In genomic region chr17:42743595-42744282, GRCh38 we compare ENCODE assay signal across 8 cellular contexts. TPM values are rescaled to one million over a fixed set of nuclear protein-coding genes. Genes with fewer than 3 reads are reported as not detected.
A peak's percentile ranks its signal among the peaks of the same experiment; 100 is the strongest.
DNase-seq lines count a peak whose midpoint lies in the region; ATAC-seq, FAIRE-seq and TF ChIP-seq lines count a peak whose summit lies in the region.

No MANE protein-coding gene starts in this region.

- POLR2A ChIA-PET in A549 (lab: Yijun Ruan, JAX): interaction anchor here (1.0 kb wide), 1 partner anchor 30 kb away, joined by 5 read pairs; the partner anchor contains the start of gene VPS25
- POLR2A ChIA-PET in HEK293T (lab: Yijun Ruan, JAX): interaction anchor here (0.7 to 2.0 kb wide), 11 partner anchors 9 to 207 kb away, joined by 3 to 9 read pairs (median 3); partner anchors contain the start of genes NAGLU, PSME3 and VPS25

- peak; percentile 56 to 68 for ATAC-seq in A549
- ATAC-seq in activated naive CD8-positive, alpha-beta T cell treated with anti-CD3 and anti-CD28 coated beads, Interleukin-2, amount 50 U/mL, for 24 hours: no peak
- no peak for ATAC-seq in GM18505 (IDR thresholded peaks at IDR 0.05; ENCODE audit: unreplicated experiment)
- ATAC-seq in HG02884 (IDR thresholded peaks at IDR 0.05; ENCODE audit: unreplicated experiment): no peak

- H3K27ac Mint-ChIP-seq in activated naive CD8-positive, alpha-beta T cell treated with anti-CD3 and anti-CD28 coated beads, Interleukin-2, amount 50 U/mL, for 24 hours: peak overlapping the region; percentile 95
- H3K27ac Mint-ChIP-seq in type B pancreatic cell: peak overlapping the region; percentile 96

- H3K4me3 ChIP-seq in A549: peak overlapping the region; percentile 55

- CTCF ChIA-PET in A549 (lab: Yijun Ruan, JAX): interaction anchor here (0.6 to 2.3 kb wide), 14 partner anchors 12 to 216 kb away, joined by 3 to 10 read pairs (median 6); partner anchors contain the start of genes BECN1, PSMC3IP and RAMP2
- CTCF ChIA-PET in HEK293T (lab: Yijun Ruan, JAX): interaction anchor here (0.7 to 1.0 kb wide), 3 partner anchors 12 to 20 kb away, joined by 3 to 4 read pairs (median 4); no protein-coding TSS in a partner anchor

- DNase-seq in A549 (ENCODE audit: low read depth in 1 of 2, low spot score in 1 of 2) (peak in 1 of 2 experiments; percentile 61), HEK293T (ENCODE audit: extremely low spot score) (peak; percentile 40), left kidney (ENCODE audit: low read depth, low spot score) (peak; percentile 70), type B pancreatic cell (ENCODE audit: extremely low spot score, unreplicated experiment) (no peak), SKM-1 (lab: John Stamatoyannopoulos, UW; ENCODE audit: unreplicated experiment) (no peak)
- DNase-seq in activated naive CD8-positive, alpha-beta T cell treated with anti-CD3 and anti-CD28 coated beads, Interleukin-2, amount 50 U/mL, for 24 hours: no peak

- peak overlapping the region; percentile 89 for H3K4me2 ChIP-seq in A549

- H3K4me1 ChIP-seq in A549: peaks cover 9% of the 10 kb centered on the region; the same call in 2 of the 3 replicates

- TF ChIP-seq EP300 in A549 (IDR thresholded peaks at IDR 0.05): no peak

- FAIRE-seq in A549 (lab: Jason Lieb, UNC): peak; percentile 73

- peaks cover 11% of the 10 kb centered on the region for H3K27me3 Mint-ChIP-seq in activated naive CD8-positive, alpha-beta T cell treated with anti-CD3 and anti-CD28 coated beads, Interleukin-2, amount 50 U/mL, for 24 hours
- H3K27me3 Mint-ChIP-seq in type B pancreatic cell: peaks cover 2% of the 10 kb centered on the region

- no peaks in the 10 kb centered on the region for H3K36me3 Mint-ChIP-seq in activated naive CD8-positive, alpha-beta T cell treated with anti-CD3 and anti-CD28 coated beads, Interleukin-2, amount 50 U/mL, for 24 hours (ENCODE audit: low read depth)
- no peaks in the 10 kb centered on the region for H3K36me3 Mint-ChIP-seq in type B pancreatic cell

- peaks cover 7% of the 10 kb centered on the region; the same call in 1 of the 3 replicates for H3K9me3 ChIP-seq in A549

- no peak for TF ChIP-seq CTCF in A549 (IDR thresholded peaks at IDR 0.05)
- TF ChIP-seq CTCF in type B pancreatic cell (conservative IDR thresholded peaks at IDR 0.05): peak; percentile 49

- TF ChIP-seq POLR2A in A549 (IDR thresholded peaks at IDR 0.05; ENCODE audit: low read length) (no peak), GM18505 (IDR thresholded peaks at IDR 0.05; ENCODE audit: borderline replicate concordance, extremely low read depth, insufficient read depth, insufficient read length) (no peak)

- peak overlapping the region; percentile 79 to 91 for H3K27ac ChIP-seq in A549

- 78% methylated on average over 10 of the region's 10 CpGs for WGBS in A549 (ENCODE audit: missing lambda C conversion rate)

- peak in 1 of 2 experiments; percentile 9; a peak in 1 of 5 replicates for TF ChIP-seq RAD21 in A549 (conservative IDR thresholded peaks at IDR 0.05 in 1 of 2, IDR thresholded peaks at IDR 0.05 in 1 of 2)

- H3K4me1 Mint-ChIP-seq in activated naive CD8-positive, alpha-beta T cell treated with anti-CD3 and anti-CD28 coated beads, Interleukin-2, amount 50 U/mL, for 24 hours: peaks cover 18% of the 10 kb centered on the region
- H3K4me1 Mint-ChIP-seq in type B pancreatic cell (ENCODE audit: unreplicated experiment): peaks cover 11% of the 10 kb centered on the region

- H3K4me3 Mint-ChIP-seq in activated naive CD8-positive, alpha-beta T cell treated with anti-CD3 and anti-CD28 coated beads, Interleukin-2, amount 50 U/mL, for 24 hours: peak overlapping the region; percentile 91
- peak overlapping the region; percentile 95 for H3K4me3 Mint-ChIP-seq in type B pancreatic cell

- H3K9me3 Mint-ChIP-seq in activated naive CD8-positive, alpha-beta T cell treated with anti-CD3 and anti-CD28 coated beads, Interleukin-2, amount 50 U/mL, for 24 hours: no peaks in the 10 kb centered on the region
- no peaks in the 10 kb centered on the region for H3K9me3 Mint-ChIP-seq in type B pancreatic cell

TF ChIP-seq in A549, 52 proteins besides CTCF, POLR2A, EP300 and RAD21 (continues in another document):
- TF ChIP-seq HOXB13 (CRISPR knock-in tag; IDR thresholded peaks at IDR 0.05; ENCODE audit: low read depth): no peak
- no peak for TF ChIP-seq EHMT2 (IDR thresholded peaks at IDR 0.05; ENCODE audit: low read depth)
- TF ChIP-seq ZC3H11A (IDR thresholded peaks at IDR 0.05): no peak
- TF ChIP-seq KDM5A (IDR thresholded peaks at IDR 0.05): no peak
- no peak for TF ChIP-seq JUNB (IDR thresholded peaks at IDR 0.05)
- TF ChIP-seq MAX (IDR thresholded peaks at IDR 0.05): no peak
- no peak for TF ChIP-seq ZNF302 (CRISPR knock-in tag; IDR thresholded peaks at IDR 0.05)
- TF ChIP-seq RARB (CRISPR knock-in tag; IDR thresholded peaks at IDR 0.05): no peak
- no peak for TF ChIP-seq CHD2 (IDR thresholded peaks at IDR 0.05; ENCODE audit: low read length, partially characterized antibody)
- no peak for TF ChIP-seq POLR2AphosphoS2 (conservative IDR thresholded peaks at IDR 0.05; ENCODE audit: low read length)
- no peak for TF ChIP-seq KDM1A (IDR thresholded peaks at IDR 0.05; ENCODE audit: low read depth)
- TF ChIP-seq CBX2 (IDR thresholded peaks at IDR 0.05; ENCODE audit: borderline replicate concordance, low read depth): no peak
- no peak for TF ChIP-seq HEYL (CRISPR knock-in tag; IDR thresholded peaks at IDR 0.05)
- TF ChIP-seq FOSB (CRISPR knock-in tag; IDR thresholded peaks at IDR 0.05): no peak

TF ChIP-seq in HEK293T, 16 proteins besides CTCF, POLR2A, EP300 and RAD21:
- TF ChIP-seq ARNT (IDR thresholded peaks at IDR 0.05): no peak
- TF ChIP-seq BHLHE40 (IDR thresholded peaks at IDR 0.05; ENCODE audit: borderline replicate concordance): no peak
TF ChIP-seq in HEK293T: peak in this region for 0.

RNA-seq across cellular contexts. Expression of gene EZH1, which starts 1.1 kb away (rescaled TPM):
- polyA plus RNA-seq in A549 (2011; rRNA removed) (35.4 and 41.1 TPM in 2 replicates), A549 (2017; fragmentation: RNase III; extraction: RNeasy Plus Mini Kit Qiagen cat#74134 plus additional on column Dnase treatment) (20.1 to 21.7 TPM (median 21.5 TPM) in 3 replicates)
- 18.8 and 21.3 TPM in 2 replicates for polyA plus RNA-seq in A549 (2012; cell fraction: cytosol; rRNA removed)
- 53.6 and 88.0 TPM in 2 replicates for polyA plus RNA-seq in A549 (2012; cell fraction: nucleus; rRNA removed)
- polyA minus RNA-seq in A549 (2011; rRNA and poly(A)+ RNA removed): 34.7 and 53.7 TPM in 2 replicates
- 30.6 and 37.6 TPM in 2 replicates for total RNA-seq in type B pancreatic cell (ENCODE audit: low replicate concordance)

RNA-seq across cellular contexts. Expression of gene RAMP2, which starts 17.3 kb away (rescaled TPM):
- polyA plus RNA-seq in A549 (2011; rRNA removed) (0.49 and 1.2 TPM in 2 replicates), A549 (2017; fragmentation: RNase III; extraction: RNeasy Plus Mini Kit Qiagen cat#74134 plus additional on column Dnase treatment) (0.30 to 1.0 TPM (median 0.87 TPM) in 3 replicates)
- 1.4 and 1.5 TPM in 2 replicates for polyA plus RNA-seq in A549 (2012; cell fraction: cytosol; rRNA removed)
- polyA plus RNA-seq in A549 (2012; cell fraction: nucleus; rRNA removed): 0.58 and 1.4 TPM in 2 replicates
- polyA minus RNA-seq in A549 (2011; rRNA and poly(A)+ RNA removed): 0.37 TPM in 1 of 2 replicates, not detected in the other
- total RNA-seq in type B pancreatic cell (ENCODE audit: low replicate concordance): 1.5 and 8.3 TPM in 2 replicates

RNA-seq across cellular contexts. Expression of gene VPS25, which starts 29.5 kb away (rescaled TPM):
- 143 and 173 TPM in 2 replicates for polyA plus RNA-seq in A549 (2011; rRNA removed)
- polyA plus RNA-seq in A549 (2012; cell fraction: cytosol; rRNA removed): 154 and 190 TPM in 2 replicates
- polyA plus RNA-seq in A549 (2012; cell fraction: nucleus; rRNA removed): 126 and 138 TPM in 2 replicates
- polyA plus RNA-seq in A549 (2017; fragmentation: RNase III; extraction: RNeasy Plus Mini Kit Qiagen cat#74134 plus additional on column Dnase treatment): 118 to 132 TPM (median 119 TPM) in 3 replicates
- polyA minus RNA-seq in A549 (2011; rRNA and poly(A)+ RNA removed): 99.5 and 105 TPM in 2 replicates
- 86.9 and 103 TPM in 2 replicates for total RNA-seq in type B pancreatic cell (ENCODE audit: low replicate concordance)

RNA-seq across cellular contexts. Expression of gene WNK4, which starts 36.7 kb away (rescaled TPM):
- polyA plus RNA-seq in A549 (2011; rRNA removed) (1.1 and 1.6 TPM in 2 replicates), A549 (2017; fragmentation: RNase III; extraction: RNeasy Plus Mini Kit Qiagen cat#74134 plus additional on column Dnase treatment) (1.3 to 1.5 TPM (median 1.5 TPM) in 3 replicates)
- polyA plus RNA-seq in A549 (2012; cell fraction: cytosol; rRNA removed): 1.2 TPM in 2 replicates
- polyA plus RNA-seq in A549 (2012; cell fraction: nucleus; rRNA removed): 8.6 and 9.8 TPM in 2 replicates
- polyA minus RNA-seq in A549 (2011; rRNA and poly(A)+ RNA removed): 1.3 and 1.4 TPM in 2 replicates
- 2.7 and 4.2 TPM in 2 replicates for total RNA-seq in type B pancreatic cell (ENCODE audit: low replicate concordance)

RNA-seq across cellular contexts. Expression of gene COA3, which starts 54.8 kb away (rescaled TPM):
- polyA plus RNA-seq in A549 (2011; rRNA removed) (126 and 170 TPM in 2 replicates), A549 (2017; fragmentation: RNase III; extraction: RNeasy Plus Mini Kit Qiagen cat#74134 plus additional on column Dnase treatment) (127 to 131 TPM (median 130 TPM) in 3 replicates)
- polyA plus RNA-seq in A549 (2012; cell fraction: cytosol; rRNA removed): 183 and 191 TPM in 2 replicates
- polyA plus RNA-seq in A549 (2012; cell fraction: nucleus; rRNA removed): 85.4 and 99.0 TPM in 2 replicates
- 76.1 and 85.5 TPM in 2 replicates for polyA minus RNA-seq in A549 (2011; rRNA and poly(A)+ RNA removed)
- total RNA-seq in type B pancreatic cell (ENCODE audit: low replicate concordance): 82.2 and 93.9 TPM in 2 replicates

Comparison
In these comparisons a context has a peak if more than half of its experiments do, and no peak if none do; other contexts are left out.
1. ATAC-seq: peak in A549 (2 of 2); none in activated naive CD8-positive, alpha-beta T cell treated with anti-CD3 and anti-CD28 coated beads, Interleukin-2, amount 50 U/mL, for 24 hours (single experiment), GM18505 (single experiment) and HG02884 (single experiment).
2. DNase-seq: peak in HEK293T (single experiment) and left kidney (single experiment); none in activated naive CD8-positive, alpha-beta T cell treated with anti-CD3 and anti-CD28 coated beads, Interleukin-2, amount 50 U/mL, for 24 hours (single experiment), type B pancreatic cell (single experiment) and SKM-1 (single experiment).